ENCODE assay signal across 31 cellular contexts in genomic region chr10:121266370-121266769, GRCh38.
"Had no signal": no experiment of that assay in that cellular context is flagged by ENCODE, and none has a peak within 500 bp of the region (broad histone marks: within the 10 kb centered on the region; RNA-seq: fewer than 3 reads in every experiment).

No MANE protein-coding gene starts in this region.

- H3K27ac ChIP-seq: adrenal gland, body of pancreas, cardiac muscle cell, coronary artery, dorsolateral prefrontal cortex, foreskin keratinocyte, gastrocnemius medialis, WERI-Rb-1 had no signal

- H3K9me3 ChIP-seq: adrenal gland, body of pancreas, gastrocnemius medialis had no signal

- H3K36me3 ChIP-seq: adrenal gland, cardiac muscle cell, gastrocnemius medialis, WERI-Rb-1 had no signal

- H3K4me3 ChIP-seq: adrenal gland, body of pancreas, cardiac muscle cell, coronary artery, dorsolateral prefrontal cortex, gastrocnemius medialis had no signal

- ATAC-seq: activated CD4-positive, CD25-positive, alpha-beta regulatory T cell treated with anti-CD3 and anti-CD28 coated beads, Interleukin-2, amount 50 U/mL, for 24 hours; activated CD8-positive, alpha-beta T cell treated with anti-CD3 and anti-CD28 coated beads for 36 hours; activated naive CD8-positive, alpha-beta T cell treated with anti-CD3 and anti-CD28 coated beads, Interleukin-2, amount 50 U/mL, for 24 hours; activated T-cell treated with anti-CD3 and anti-CD28 coated beads, Interleukin-2, amount 50 U/mL, for 4 hours; activated T-helper 17 cell treated with anti-CD3 and anti-CD28 coated beads, Interleukin-2, amount 50 U/mL, for 72 hours; body of pancreas; esophagus mucosa; foreskin keratinocyte; gastrocnemius medialis; T-helper 17 cell had no signal

- DNase-seq: activated B cell treated with CpG ODN at 0.5 μM for 24 hours; activated CD4-positive, alpha-beta T cell treated with anti-CD3 and anti-CD28 coated beads for 48 hours; activated CD4-positive, alpha-beta T cell treated with anti-CD3 and anti-CD28 coated beads, Interleukin-2, amount 50 U/mL, for 1 hour; activated CD4-positive, alpha-beta T cell treated with anti-CD3 and anti-CD28 coated beads, Interleukin-2, amount 50 U/mL, for 48 hours; activated CD8-positive, alpha-beta memory T cell treated with anti-CD3 and anti-CD28 coated beads for 24 hours; activated CD8-positive, alpha-beta T cell treated with anti-CD3 and anti-CD28 coated beads for 36 hours; activated effector memory CD4-positive, alpha-beta T cell treated with Interleukin-2 at 50 U/mL for 16 hours; activated gamma-delta T cell treated with Interleukin-2 at 50 U/mL for 16 hours; activated naive CD4-positive, alpha-beta T cell treated with anti-CD3 and anti-CD28 coated beads for 36 hours; activated naive CD8-positive, alpha-beta T cell treated with anti-CD3 and anti-CD28 coated beads for 36 hours; activated naive CD8-positive, alpha-beta T cell treated with anti-CD3 and anti-CD28 coated beads, Interleukin-2, amount 50 U/mL, for 24 hours; activated T-cell treated with anti-CD3 and anti-CD28 coated beads, Interleukin-2, amount 50 U/mL, for 4 hours; adrenal gland; amygdala; aorta; body of pancreas; dorsolateral prefrontal cortex; effector memory CD4-positive, alpha-beta T cell; endodermal cell; foreskin keratinocyte; gastrocnemius medialis; glutamatergic neuron; T-helper 1 cell; T-helper 17 cell; T1000; WERI-Rb-1 had no signal

- H3K4me1 ChIP-seq: adrenal gland, body of pancreas, gastrocnemius medialis had no signal

- H3K27me3 ChIP-seq: adrenal gland, body of pancreas, foreskin keratinocyte, gastrocnemius medialis had no signal
